ENCODE assay signal across 8 cellular contexts in genomic region chr7:111735661-111736323, GRCh38.
DNase-seq lines count a peak whose midpoint lies in the region; ATAC-seq, FAIRE-seq and TF ChIP-seq lines count a peak whose summit lies in the region.

No MANE protein-coding gene starts in this region.

- no peak for FAIRE-seq in HTR-8/SVneo (lab: Jason Lieb, UNC)

- no peaks in the 10 kb centered on the region for H3K9me3 ChIP-seq in NT2/D1 (ENCODE audit: insufficient read depth, low read length)
- H3K9me3 ChIP-seq in neutrophil: no peaks in the 10 kb centered on the region

- ATAC-seq in GM19467 (IDR thresholded peaks at IDR 0.05; ENCODE audit: unreplicated experiment): peak; percentile 75

- DNase-seq in DMS 273 treated with DMSO at 0.1 percent for 48 hours (lab: John Stamatoyannopoulos, UW): peak; percentile 49
- peak; percentile 51 for DNase-seq in HTR-8/SVneo (ENCODE audit: insufficient read length, low spot score)
- DNase-seq in NT2/D1 (ENCODE audit: low read depth, low spot score): peak; percentile 49
- DNase-seq in activated T-cell treated with anti-CD3 and anti-CD28 coated beads for 24 hours (ENCODE audit: low read depth): peak; percentile 46
- DNase-seq in fibroblast of peridontal ligament (ENCODE audit: extremely low read depth): peak; percentile 85
- DNase-seq in GF-D8 (lab: John Stamatoyannopoulos, UW): no peak

- no peaks in the 10 kb centered on the region for H3K27me3 ChIP-seq in NT2/D1 (ENCODE audit: insufficient read depth, insufficient read length)
- H3K27me3 ChIP-seq in neutrophil: no peaks in the 10 kb centered on the region

- TF ChIP-seq CTCF in neutrophil (IDR thresholded peaks at IDR 0.05): peak; percentile 66

- H3K4me1 ChIP-seq in NT2/D1 (ENCODE audit: insufficient read depth, insufficient read length) (no peaks in the 10 kb centered on the region), neutrophil (ENCODE audit: control insufficient read depth in 1 of 2, insufficient read depth in 1 of 2, low read depth in 1 of 2, low read length in 1 of 2) (no peaks in the 10 kb centered on the region)

- no peaks in the 10 kb centered on the region for H3K36me3 ChIP-seq in NT2/D1 (ENCODE audit: insufficient read depth, insufficient read length, low read length)
- no peaks in the 10 kb centered on the region for H3K36me3 ChIP-seq in neutrophil

- H3K9ac ChIP-seq in NT2/D1 (ENCODE audit: insufficient read length, low read depth): no peak overlapping the region

- H3K4me3 ChIP-seq in NT2/D1 (ENCODE audit: insufficient read length, low read depth) (no peak overlapping the region), neutrophil (ENCODE audit: low read depth in 1 of 2, low read length in 1 of 2) (no peak overlapping the region)

- H3K27ac ChIP-seq in neutrophil: no peak overlapping the region
